ENCODE assay signal across 1 cellular context in the genomic region with DNA sequence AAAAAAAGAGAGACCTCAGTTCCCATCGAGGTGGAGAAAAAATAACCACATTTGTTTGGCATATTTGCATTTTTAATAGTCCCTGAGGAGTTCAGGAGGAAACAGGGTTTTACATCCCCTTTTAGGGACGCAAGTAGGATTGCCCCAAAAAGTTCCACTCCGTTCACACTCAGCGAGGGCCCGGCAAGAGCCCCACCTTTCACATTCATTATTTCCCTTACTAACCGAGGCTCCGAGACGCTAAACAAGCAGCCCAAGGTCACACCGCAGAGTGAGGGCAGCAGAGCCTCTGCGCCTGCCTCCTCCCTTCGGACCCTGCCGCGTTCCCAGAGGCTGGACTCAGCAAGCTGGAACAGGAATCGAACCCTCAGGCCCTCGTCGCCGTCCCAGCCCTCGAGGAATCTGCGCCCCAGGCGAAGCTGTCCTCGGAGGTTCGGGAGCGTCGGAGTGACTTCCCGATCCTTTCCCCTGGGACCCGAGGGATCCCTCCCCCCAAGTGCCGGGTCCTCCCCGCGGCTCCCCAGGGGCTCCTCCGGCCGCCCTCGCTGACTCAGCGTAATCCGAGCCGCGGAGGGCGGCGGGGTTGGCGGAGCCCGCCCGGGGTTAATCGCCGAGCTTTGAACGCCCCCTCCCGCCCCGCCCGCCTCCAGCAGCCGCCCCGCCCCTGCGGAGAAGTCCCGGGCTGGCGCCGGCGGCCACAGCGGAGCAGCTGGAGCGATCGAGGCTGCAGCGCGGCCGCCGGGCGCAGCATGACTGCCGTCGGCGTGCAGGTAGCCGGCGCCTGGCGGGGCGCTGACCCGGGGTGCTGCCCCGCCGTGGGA.
TF ChIP-seq lines count a peak whose summit lies in the region.

TSS of gene TMEM37 (plus strand) at position 700 of the 821 bp plus-strand sequence. CDS start at position 750, 50 bp downstream.

TF ChIP-seq in HepG2, 621 proteins besides CTCF, POLR2A, EP300 and RAD21 (continued from another document and continues in another):
- TF ChIP-seq, protein P1, sequence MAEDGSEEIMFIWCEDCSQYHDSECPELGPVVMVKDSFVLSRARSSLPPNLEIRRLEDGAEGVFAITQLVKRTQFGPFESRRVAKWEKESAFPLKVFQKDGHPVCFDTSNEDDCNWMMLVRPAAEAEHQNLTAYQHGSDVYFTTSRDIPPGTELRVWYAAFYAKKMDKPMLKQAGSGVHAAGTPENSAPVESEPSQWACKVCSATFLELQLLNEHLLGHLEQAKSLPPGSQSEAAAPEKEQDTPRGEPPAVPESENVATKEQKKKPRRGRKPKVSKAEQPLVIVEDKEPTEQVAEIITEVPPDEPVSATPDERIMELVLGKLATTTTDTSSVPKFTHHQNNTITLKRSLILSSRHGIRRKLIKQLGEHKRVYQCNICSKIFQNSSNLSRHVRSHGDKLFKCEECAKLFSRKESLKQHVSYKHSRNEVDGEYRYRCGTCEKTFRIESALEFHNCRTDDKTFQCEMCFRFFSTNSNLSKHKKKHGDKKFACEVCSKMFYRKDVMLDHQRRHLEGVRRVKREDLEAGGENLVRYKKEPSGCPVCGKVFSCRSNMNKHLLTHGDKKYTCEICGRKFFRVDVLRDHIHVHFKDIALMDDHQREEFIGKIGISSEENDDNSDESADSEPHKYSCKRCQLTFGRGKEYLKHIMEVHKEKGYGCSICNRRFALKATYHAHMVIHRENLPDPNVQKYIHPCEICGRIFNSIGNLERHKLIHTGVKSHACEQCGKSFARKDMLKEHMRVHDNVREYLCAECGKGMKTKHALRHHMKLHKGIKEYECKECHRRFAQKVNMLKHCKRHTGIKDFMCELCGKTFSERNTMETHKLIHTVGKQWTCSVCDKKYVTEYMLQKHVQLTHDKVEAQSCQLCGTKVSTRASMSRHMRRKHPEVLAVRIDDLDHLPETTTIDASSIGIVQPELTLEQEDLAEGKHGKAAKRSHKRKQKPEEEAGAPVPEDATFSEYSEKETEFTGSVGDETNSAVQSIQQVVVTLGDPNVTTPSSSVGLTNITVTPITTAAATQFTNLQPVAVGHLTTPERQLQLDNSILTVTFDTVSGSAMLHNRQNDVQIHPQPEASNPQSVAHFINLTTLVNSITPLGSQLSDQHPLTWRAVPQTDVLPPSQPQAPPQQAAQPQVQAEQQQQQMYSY (CRISPR knock-in tag; IDR thresholded peaks at IDR 0.05): peak; percentile 77
- TF ChIP-seq ZNF367 (CRISPR knock-in tag; IDR thresholded peaks at IDR 0.05; ENCODE audit: borderline replicate concordance) (peak; percentile 55; the same call in 1 of the 2 replicates), AGO1 (IDR thresholded peaks at IDR 0.05; ENCODE audit: low read depth, low read length, poor library complexity, severe bottlenecking) (peak; percentile 32), ZNF264 (CRISPR knock-in tag; IDR thresholded peaks at IDR 0.05) (peak; percentile 80; the same call in 1 of the 2 replicates), CEBPB (IDR thresholded peaks at IDR 0.05; ENCODE audit: borderline replicate concordance, low read depth, low read length) (no peak), ZNF430 (CRISPR knock-in tag; IDR thresholded peaks at IDR 0.05) (no peak; the same call in none of the 2 replicates), SRSF4 (IDR thresholded peaks at IDR 0.05; ENCODE audit: low read depth, low read length, poor library complexity, severe bottlenecking) (no peak), ZFP82 (CRISPR knock-in tag; IDR thresholded peaks at IDR 0.05; ENCODE audit: borderline replicate concordance) (peak; percentile 80; the same call in 1 of the 2 replicates), ZNF713 (CRISPR knock-in tag; IDR thresholded peaks at IDR 0.05) (no peak), PHF21A (CRISPR knock-in tag; IDR thresholded peaks at IDR 0.05) (peak; percentile 81), ZBTB43 (CRISPR knock-in tag; conservative IDR thresholded peaks at IDR 0.05) (peak; percentile 28; the same call in 1 of the 2 replicates), GATAD1 (CRISPR knock-in tag; IDR thresholded peaks at IDR 0.05) (peak; percentile 35), ZNF326 (CRISPR knock-in tag; IDR thresholded peaks at IDR 0.05; ENCODE audit: borderline replicate concordance) (no peak), NCOA1 (CRISPR knock-in tag; IDR thresholded peaks at IDR 0.05) (peak; percentile 90; the same call in 1 of the 2 replicates), WIZ (CRISPR knock-in tag; IDR thresholded peaks at IDR 0.05) (peak; percentile 55; the same call in 1 of the 2 replicates), ZNF614 (CRISPR knock-in tag; IDR thresholded peaks at IDR 0.05; ENCODE audit: borderline replicate concordance) (0 out of 2 replicates have a peak, but pooled peaks have one; percentile 60), POLR2G (IDR thresholded peaks at IDR 0.05; ENCODE audit: low read depth, low read length) (peak; percentile 71), LCORL (IDR thresholded peaks at IDR 0.05) (no peak), LCORL (CRISPR knock-in tag; IDR thresholded peaks at IDR 0.05) (peak; percentile 96), ZFAT (CRISPR knock-in tag; conservative IDR thresholded peaks at IDR 0.05) (no peak), CHD2 (IDR thresholded peaks at IDR 0.05; ENCODE audit: low read depth, low read length) (0 out of 2 replicates have a peak, but pooled peaks have one; percentile 12), ZFP91 (CRISPR knock-in tag; IDR thresholded peaks at IDR 0.05; ENCODE audit: borderline replicate concordance) (peak; percentile 64), ZNF850 (CRISPR knock-in tag; conservative IDR thresholded peaks at IDR 0.05) (peak; percentile 73; the same call in 1 of the 2 replicates), SAP130 (CRISPR knock-in tag; IDR thresholded peaks at IDR 0.05; ENCODE audit: low read depth) (peak; percentile 91), ETS1 (CRISPR knock-in tag; IDR thresholded peaks at IDR 0.05) (0 out of 2 replicates have a peak, but pooled peaks have one; percentile 87)
- TF ChIP-seq, protein P2, sequence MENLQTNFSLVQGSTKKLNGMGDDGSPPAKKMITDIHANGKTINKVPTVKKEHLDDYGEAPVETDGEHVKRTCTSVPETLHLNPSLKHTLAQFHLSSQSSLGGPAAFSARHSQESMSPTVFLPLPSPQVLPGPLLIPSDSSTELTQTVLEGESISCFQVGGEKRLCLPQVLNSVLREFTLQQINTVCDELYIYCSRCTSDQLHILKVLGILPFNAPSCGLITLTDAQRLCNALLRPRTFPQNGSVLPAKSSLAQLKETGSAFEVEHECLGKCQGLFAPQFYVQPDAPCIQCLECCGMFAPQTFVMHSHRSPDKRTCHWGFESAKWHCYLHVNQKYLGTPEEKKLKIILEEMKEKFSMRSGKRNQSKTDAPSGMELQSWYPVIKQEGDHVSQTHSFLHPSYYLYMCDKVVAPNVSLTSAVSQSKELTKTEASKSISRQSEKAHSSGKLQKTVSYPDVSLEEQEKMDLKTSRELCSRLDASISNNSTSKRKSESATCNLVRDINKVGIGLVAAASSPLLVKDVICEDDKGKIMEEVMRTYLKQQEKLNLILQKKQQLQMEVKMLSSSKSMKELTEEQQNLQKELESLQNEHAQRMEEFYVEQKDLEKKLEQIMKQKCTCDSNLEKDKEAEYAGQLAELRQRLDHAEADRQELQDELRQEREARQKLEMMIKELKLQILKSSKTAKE (CRISPR knock-in tag; IDR thresholded peaks at IDR 0.05; ENCODE audit: borderline replicate concordance): peak; percentile 84
- TF ChIP-seq, protein P3, sequence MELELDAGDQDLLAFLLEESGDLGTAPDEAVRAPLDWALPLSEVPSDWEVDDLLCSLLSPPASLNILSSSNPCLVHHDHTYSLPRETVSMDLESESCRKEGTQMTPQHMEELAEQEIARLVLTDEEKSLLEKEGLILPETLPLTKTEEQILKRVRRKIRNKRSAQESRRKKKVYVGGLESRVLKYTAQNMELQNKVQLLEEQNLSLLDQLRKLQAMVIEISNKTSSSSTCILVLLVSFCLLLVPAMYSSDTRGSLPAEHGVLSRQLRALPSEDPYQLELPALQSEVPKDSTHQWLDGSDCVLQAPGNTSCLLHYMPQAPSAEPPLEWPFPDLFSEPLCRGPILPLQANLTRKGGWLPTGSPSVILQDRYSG (CRISPR knock-in tag; IDR thresholded peaks at IDR 0.05): no peak
- TF ChIP-seq, protein P4, sequence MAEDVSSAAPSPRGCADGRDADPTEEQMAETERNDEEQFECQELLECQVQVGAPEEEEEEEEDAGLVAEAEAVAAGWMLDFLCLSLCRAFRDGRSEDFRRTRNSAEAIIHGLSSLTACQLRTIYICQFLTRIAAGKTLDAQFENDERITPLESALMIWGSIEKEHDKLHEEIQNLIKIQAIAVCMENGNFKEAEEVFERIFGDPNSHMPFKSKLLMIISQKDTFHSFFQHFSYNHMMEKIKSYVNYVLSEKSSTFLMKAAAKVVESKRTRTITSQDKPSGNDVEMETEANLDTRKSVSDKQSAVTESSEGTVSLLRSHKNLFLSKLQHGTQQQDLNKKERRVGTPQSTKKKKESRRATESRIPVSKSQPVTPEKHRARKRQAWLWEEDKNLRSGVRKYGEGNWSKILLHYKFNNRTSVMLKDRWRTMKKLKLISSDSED (CRISPR knock-in tag; IDR thresholded peaks at IDR 0.05): no peak
- TF ChIP-seq, protein P5, sequence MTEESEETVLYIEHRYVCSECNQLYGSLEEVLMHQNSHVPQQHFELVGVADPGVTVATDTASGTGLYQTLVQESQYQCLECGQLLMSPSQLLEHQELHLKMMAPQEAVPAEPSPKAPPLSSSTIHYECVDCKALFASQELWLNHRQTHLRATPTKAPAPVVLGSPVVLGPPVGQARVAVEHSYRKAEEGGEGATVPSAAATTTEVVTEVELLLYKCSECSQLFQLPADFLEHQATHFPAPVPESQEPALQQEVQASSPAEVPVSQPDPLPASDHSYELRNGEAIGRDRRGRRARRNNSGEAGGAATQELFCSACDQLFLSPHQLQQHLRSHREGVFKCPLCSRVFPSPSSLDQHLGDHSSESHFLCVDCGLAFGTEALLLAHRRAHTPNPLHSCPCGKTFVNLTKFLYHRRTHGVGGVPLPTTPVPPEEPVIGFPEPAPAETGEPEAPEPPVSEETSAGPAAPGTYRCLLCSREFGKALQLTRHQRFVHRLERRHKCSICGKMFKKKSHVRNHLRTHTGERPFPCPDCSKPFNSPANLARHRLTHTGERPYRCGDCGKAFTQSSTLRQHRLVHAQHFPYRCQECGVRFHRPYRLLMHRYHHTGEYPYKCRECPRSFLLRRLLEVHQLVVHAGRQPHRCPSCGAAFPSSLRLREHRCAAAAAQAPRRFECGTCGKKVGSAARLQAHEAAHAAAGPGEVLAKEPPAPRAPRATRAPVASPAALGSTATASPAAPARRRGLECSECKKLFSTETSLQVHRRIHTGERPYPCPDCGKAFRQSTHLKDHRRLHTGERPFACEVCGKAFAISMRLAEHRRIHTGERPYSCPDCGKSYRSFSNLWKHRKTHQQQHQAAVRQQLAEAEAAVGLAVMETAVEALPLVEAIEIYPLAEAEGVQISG (CRISPR knock-in tag; IDR thresholded peaks at IDR 0.05): peak; percentile 66
- TF ChIP-seq, protein P6, sequence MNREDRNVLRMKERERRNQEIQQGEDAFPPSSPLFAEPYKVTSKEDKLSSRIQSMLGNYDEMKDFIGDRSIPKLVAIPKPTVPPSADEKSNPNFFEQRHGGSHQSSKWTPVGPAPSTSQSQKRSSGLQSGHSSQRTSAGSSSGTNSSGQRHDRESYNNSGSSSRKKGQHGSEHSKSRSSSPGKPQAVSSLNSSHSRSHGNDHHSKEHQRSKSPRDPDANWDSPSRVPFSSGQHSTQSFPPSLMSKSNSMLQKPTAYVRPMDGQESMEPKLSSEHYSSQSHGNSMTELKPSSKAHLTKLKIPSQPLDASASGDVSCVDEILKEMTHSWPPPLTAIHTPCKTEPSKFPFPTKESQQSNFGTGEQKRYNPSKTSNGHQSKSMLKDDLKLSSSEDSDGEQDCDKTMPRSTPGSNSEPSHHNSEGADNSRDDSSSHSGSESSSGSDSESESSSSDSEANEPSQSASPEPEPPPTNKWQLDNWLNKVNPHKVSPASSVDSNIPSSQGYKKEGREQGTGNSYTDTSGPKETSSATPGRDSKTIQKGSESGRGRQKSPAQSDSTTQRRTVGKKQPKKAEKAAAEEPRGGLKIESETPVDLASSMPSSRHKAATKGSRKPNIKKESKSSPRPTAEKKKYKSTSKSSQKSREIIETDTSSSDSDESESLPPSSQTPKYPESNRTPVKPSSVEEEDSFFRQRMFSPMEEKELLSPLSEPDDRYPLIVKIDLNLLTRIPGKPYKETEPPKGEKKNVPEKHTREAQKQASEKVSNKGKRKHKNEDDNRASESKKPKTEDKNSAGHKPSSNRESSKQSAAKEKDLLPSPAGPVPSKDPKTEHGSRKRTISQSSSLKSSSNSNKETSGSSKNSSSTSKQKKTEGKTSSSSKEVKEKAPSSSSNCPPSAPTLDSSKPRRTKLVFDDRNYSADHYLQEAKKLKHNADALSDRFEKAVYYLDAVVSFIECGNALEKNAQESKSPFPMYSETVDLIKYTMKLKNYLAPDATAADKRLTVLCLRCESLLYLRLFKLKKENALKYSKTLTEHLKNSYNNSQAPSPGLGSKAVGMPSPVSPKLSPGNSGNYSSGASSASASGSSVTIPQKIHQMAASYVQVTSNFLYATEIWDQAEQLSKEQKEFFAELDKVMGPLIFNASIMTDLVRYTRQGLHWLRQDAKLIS (CRISPR knock-in tag; IDR thresholded peaks at IDR 0.05): peak; percentile 79
